Comparison of ENCODE assay signal across 33 cellular contexts in the genomic region with DNA sequence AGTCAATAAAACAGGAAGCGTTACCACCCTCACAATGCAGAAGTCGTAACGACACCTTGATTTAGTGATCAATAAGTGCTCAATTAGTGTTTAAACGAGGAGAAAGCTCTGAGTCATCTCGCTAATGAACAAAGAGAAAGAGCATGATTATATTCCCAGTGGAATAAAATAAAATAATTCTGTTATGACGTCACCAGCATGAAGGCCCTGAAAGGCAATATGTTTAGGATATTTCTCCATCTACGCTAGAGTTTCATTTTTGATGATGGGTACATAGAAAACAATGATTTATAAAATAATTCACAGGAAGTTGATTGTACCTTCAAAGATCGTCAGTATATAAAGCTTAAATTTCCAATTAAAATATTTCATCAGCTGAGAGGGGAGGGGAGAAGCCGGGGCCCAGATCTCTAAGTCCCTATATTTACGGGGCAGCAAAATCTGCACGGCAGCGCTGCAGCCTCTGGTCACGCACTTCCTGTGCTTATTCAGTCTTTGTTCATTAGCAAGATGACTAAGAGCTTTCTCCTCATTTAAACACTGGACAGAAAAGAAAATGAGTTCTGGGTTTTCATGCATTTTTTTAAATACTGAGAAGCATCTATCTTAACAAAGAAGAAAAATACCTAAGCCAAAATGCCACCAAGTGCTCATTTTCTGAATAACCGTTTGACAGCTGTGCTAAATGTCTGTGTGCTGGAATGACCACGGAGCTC.
DNase-seq lines count a peak whose midpoint lies in the region; ATAC-seq and TF ChIP-seq lines count a peak whose summit lies in the region.
"Had no signal": no experiment of that assay in that cellular context is flagged by ENCODE, and none has a peak within 500 bp of the region (broad histone marks: within the 10 kb centered on the region; RNA-seq: fewer than 3 reads in every experiment).

No MANE protein-coding gene starts in this region.

- no peak for TF ChIP-seq EP300 in sigmoid colon (IDR thresholded peaks at IDR 0.05)

- H3K27me3 ChIP-seq in endodermal cell (ENCODE audit: control insufficient read depth, insufficient read depth, low read length, poor library complexity, severe bottlenecking) (no peaks in the 10 kb centered on the region), sigmoid colon (no peaks in the 10 kb centered on the region)
- no peaks in the 10 kb centered on the region for H3K27me3 ChIP-seq in effector memory CD4-positive, alpha-beta T cell (replicated peaks; ENCODE audit: control insufficient read depth, insufficient read depth, low read length, poor library complexity, severe bottlenecking)
- H3K27me3 ChIP-seq: esophagus squamous epithelium, foreskin keratinocyte, heart left ventricle had no signal

- intact Hi-C loops in sigmoid colon (cut with DNase I), result no loop called here

- H3K27ac Mint-ChIP-seq in endodermal cell, result peak overlapping the region; percentile 41
- no peak overlapping the region for H3K27ac Mint-ChIP-seq in stimulated activated naive B cell treated with anti-CD40 and anti-IgM and Interleukin-4, amounts not matched to agents 10 μg/mL and 1 μg/mL and 100 μg/mL, for 72 hours
- H3K27ac Mint-ChIP-seq: activated naive CD8-positive, alpha-beta T cell treated with anti-CD3 and anti-CD28 coated beads, Interleukin-2, amount 50 U/mL, for 24 hours; B cell; CD8-positive, alpha-beta T cell; dendritic cell treated with granulocyte-macrophage colony-stimulating factor and Interleukin-4, amounts not matched to agents 40 ng/mL and 50 ng/mL, for 4 days; IgD-negative memory B cell; progenitor cell of endocrine pancreas had no signal

- no peaks in the 10 kb centered on the region for H3K4me1 Mint-ChIP-seq in endodermal cell
- no peaks in the 10 kb centered on the region for H3K4me1 Mint-ChIP-seq in stimulated activated naive B cell treated with anti-CD40 and anti-IgM and Interleukin-4, amounts not matched to agents 10 μg/mL and 1 μg/mL and 100 μg/mL, for 72 hours
- H3K4me1 Mint-ChIP-seq: activated naive CD8-positive, alpha-beta T cell treated with anti-CD3 and anti-CD28 coated beads, Interleukin-2, amount 50 U/mL, for 24 hours; B cell; central memory CD8-positive, alpha-beta T cell; IgD-negative memory B cell had no signal

- TF ChIP-seq CTCF in endodermal cell (conservative IDR thresholded peaks at IDR 0.05) (no peak), sigmoid colon (IDR thresholded peaks at IDR 0.05) (no peak)

- H3K36me3 ChIP-seq in endodermal cell (ENCODE audit: control insufficient read depth, insufficient read depth, low read length), result no peaks in the 10 kb centered on the region
- H3K36me3 ChIP-seq in effector memory CD4-positive, alpha-beta T cell (ENCODE audit: control insufficient read depth, insufficient read depth, low read length), result no peaks in the 10 kb centered on the region
- H3K36me3 ChIP-seq in sigmoid colon, result no peaks in the 10 kb centered on the region
- H3K36me3 ChIP-seq: esophagus squamous epithelium, HAP-1, heart left ventricle, left ventricle myocardium inferior had no signal

- no peak overlapping the region for H3K27ac ChIP-seq in endodermal cell (ENCODE audit: low read depth, low read length)
- no peak overlapping the region for H3K27ac ChIP-seq in effector memory CD4-positive, alpha-beta T cell (ENCODE audit: insufficient read depth, low read length, poor library complexity, severe bottlenecking)
- no peak overlapping the region for H3K27ac ChIP-seq in sigmoid colon
- H3K27ac ChIP-seq: esophagus squamous epithelium, foreskin keratinocyte, heart left ventricle, left ventricle myocardium inferior had no signal

- H3K9ac ChIP-seq in endodermal cell (ENCODE audit: extremely low read depth, low read length, poor library complexity, severe bottlenecking), result no peak overlapping the region

- no peak for ATAC-seq in stimulated activated naive B cell treated with anti-CD40 and anti-IgM and Interleukin-4, amounts not matched to agents 10 μg/mL and 1 μg/mL and 100 μg/mL, for 72 hours (replicated peaks)
- ATAC-seq: activated CD4-positive, CD25-positive, alpha-beta regulatory T cell treated with anti-CD3 and anti-CD28 coated beads, Interleukin-2, amount 50 U/mL, for 24 hours; activated naive CD8-positive, alpha-beta T cell treated with anti-CD3 and anti-CD28 coated beads, Interleukin-2, amount 50 U/mL, for 24 hours; CD8-positive, alpha-beta T cell; foreskin keratinocyte; GM12878; heart left ventricle; PC-3 had no signal

- H3K27me3 Mint-ChIP-seq in endodermal cell (ENCODE audit: insufficient read depth), result peaks cover 2% of the 10 kb centered on the region
- H3K27me3 Mint-ChIP-seq in stimulated activated naive B cell treated with anti-CD40 and anti-IgM and Interleukin-4, amounts not matched to agents 10 μg/mL and 1 μg/mL and 100 μg/mL, for 72 hours, result no peaks in the 10 kb centered on the region
- H3K27me3 Mint-ChIP-seq: B cell; dendritic cell treated with granulocyte-macrophage colony-stimulating factor and Interleukin-4, amounts not matched to agents 40 ng/mL and 50 ng/mL, for 4 days; IgD-negative memory B cell; progenitor cell of endocrine pancreas had no signal

- H3K4me1 ChIP-seq in endodermal cell (ENCODE audit: control insufficient read depth, insufficient read depth, low read length) (no peaks in the 10 kb centered on the region), sigmoid colon (no peaks in the 10 kb centered on the region)
- no peaks in the 10 kb centered on the region for H3K4me1 ChIP-seq in effector memory CD4-positive, alpha-beta T cell (ENCODE audit: control insufficient read depth, insufficient read depth, low read length, poor library complexity, severe bottlenecking)
- H3K4me1 ChIP-seq: esophagus squamous epithelium, foreskin keratinocyte, HAP-1, heart left ventricle, left ventricle myocardium inferior had no signal

- H3K4me3 ChIP-seq in endodermal cell (ENCODE audit: low read length), result no peak overlapping the region
- H3K4me3 ChIP-seq in effector memory CD4-positive, alpha-beta T cell (ENCODE audit: insufficient read depth, low read depth, low read length, poor library complexity, severe bottlenecking), result no peak overlapping the region
- H3K4me3 ChIP-seq in sigmoid colon, result no peak overlapping the region
- H3K4me3 ChIP-seq: esophagus squamous epithelium, GM12878, HAP-1, heart left ventricle, left ventricle myocardium inferior had no signal

- no peak for TF ChIP-seq POLR2A in sigmoid colon (IDR thresholded peaks at IDR 0.05)

- H3K9me3 Mint-ChIP-seq in endodermal cell, result peaks cover 16% of the 10 kb centered on the region
- H3K9me3 Mint-ChIP-seq in stimulated activated naive B cell treated with anti-CD40 and anti-IgM and Interleukin-4, amounts not matched to agents 10 μg/mL and 1 μg/mL and 100 μg/mL, for 72 hours, result peaks cover 10 to 12% of the 10 kb centered on the region in 2 donors

- H3K4me3 Mint-ChIP-seq in endodermal cell, result no peak overlapping the region
- H3K4me3 Mint-ChIP-seq in stimulated activated naive B cell treated with anti-CD40 and anti-IgM and Interleukin-4, amounts not matched to agents 10 μg/mL and 1 μg/mL and 100 μg/mL, for 72 hours, result no peak overlapping the region
- H3K4me3 Mint-ChIP-seq: activated naive CD8-positive, alpha-beta T cell treated with anti-CD3 and anti-CD28 coated beads, Interleukin-2, amount 50 U/mL, for 24 hours; B cell; CD8-positive, alpha-beta T cell; central memory CD8-positive, alpha-beta T cell; dendritic cell treated with granulocyte-macrophage colony-stimulating factor and Interleukin-4, amounts not matched to agents 40 ng/mL and 50 ng/mL, for 4 days; IgD-negative memory B cell had no signal

- H3K36me3 Mint-ChIP-seq in endodermal cell (ENCODE audit: low read depth), result no peaks in the 10 kb centered on the region
- H3K36me3 Mint-ChIP-seq in stimulated activated naive B cell treated with anti-CD40 and anti-IgM and Interleukin-4, amounts not matched to agents 10 μg/mL and 1 μg/mL and 100 μg/mL, for 72 hours, result no peaks in the 10 kb centered on the region
- H3K36me3 Mint-ChIP-seq: CD8-positive, alpha-beta T cell; IgD-negative memory B cell had no signal

- peaks cover 90% of the 10 kb centered on the region for H3K9me3 ChIP-seq in endodermal cell (ENCODE audit: control insufficient read depth, low read length)
- no peaks in the 10 kb centered on the region for H3K9me3 ChIP-seq in effector memory CD4-positive, alpha-beta T cell (ENCODE audit: control insufficient read depth, low read length)
- H3K9me3 ChIP-seq in sigmoid colon, result peaks cover 0 to 5% (median 1%) of the 10 kb centered on the region in 4 donors
- H3K9me3 ChIP-seq: HAP-1 had no signal

- 73% methylated on average over 13 to 15 of the region's 15 CpGs for WGBS in endodermal cell (ENCODE audit: insufficient coverage in 1 of 2, insufficient read length in 1 of 2), 2 experiments
- WGBS in sigmoid colon, 2 donors, result 76 to 83% methylated on average over 15 of the region's 15 CpGs

- peak; percentile 8 for DNase-seq in COLO829 (ENCODE audit: low spot score)
- peak; percentile 64 for DNase-seq in H4 (ENCODE audit: low spot score)
- peak; percentile 37 for DNase-seq in NCI-H774 (lab: John Stamatoyannopoulos, UW)
- DNase-seq in endodermal cell, result no peak
- DNase-seq in NCI-H1092 (lab: John Stamatoyannopoulos, UW), result no peak
- DNase-seq in effector memory CD4-positive, alpha-beta T cell, result no peak
- DNase-seq in sigmoid colon, result no peak
- DNase-seq in stimulated activated naive B cell treated with anti-CD40 and anti-IgM and Interleukin-4, amounts not matched to agents 10 μg/mL and 1 μg/mL and 100 μg/mL, for 72 hours, result no peak
- DNase-seq: ACHN; activated CD4-positive, alpha-beta T cell treated with anti-CD3 and anti-CD28 coated beads, Interleukin-2, amount 50 U/mL, for 4 hours; activated naive CD4-positive, alpha-beta T cell; activated naive CD8-positive, alpha-beta T cell treated with anti-CD3 and anti-CD28 coated beads, Interleukin-2, amount 50 U/mL, for 24 hours; activated T-cell treated with anti-CD3 and anti-CD28 coated beads, Interleukin-2, amount 50 U/mL, for 48 hours; CD8-positive, alpha-beta T cell; esophagus squamous epithelium; foreskin keratinocyte; heart left ventricle; left ventricle myocardium inferior; NCI-H446 treated with DMSO at 0.1 percent for 48 hours; nucleus accumbens; PC-3; stimulated activated CD4-positive, alpha-beta T cell treated with anti-CD3 and anti-CD28 coated beads, Interleukin-15, amount 100 ng/mL, for 24 hours; stimulated activated CD4-positive, alpha-beta T cell treated with anti-CD3 and anti-CD28 coated beads, Interleukin-4, amount 100 ng/mL, for 4 hours; T-helper 2 cell; trophoblast cell had no signal

Comparison
In these comparisons a context has a peak if more than half of its experiments do, and no peak if none do; other contexts are left out.
1. DNase-seq: peak in COLO829 (single experiment), H4 (single experiment) and NCI-H774 (single experiment); none in endodermal cell (single experiment), NCI-H1092 (single experiment), effector memory CD4-positive, alpha-beta T cell (0 of 3), sigmoid colon (single experiment) and stimulated activated naive B cell treated with anti-CD40 and anti-IgM and Interleukin-4, amounts not matched to agents 10 μg/mL and 1 μg/mL and 100 μg/mL, for 72 hours (single experiment).